1 cellular context compared by ENCODE assay signal in genomic region chr19:1601613-1602064, GRCh38.
TF ChIP-seq lines count a peak whose summit lies in the region.

No MANE protein-coding gene starts in this region.

TF ChIP-seq in GM12878, 131 proteins besides CTCF, POLR2A, EP300 and RAD21:
- TF ChIP-seq SPI1 (IDR thresholded peaks at IDR 0.05; ENCODE audit: borderline replicate concordance, insufficient read depth, low read depth, low read length) (no peak), RBBP5 (conservative IDR thresholded peaks at IDR 0.05) (no peak), FOXM1 (IDR thresholded peaks at IDR 0.05; ENCODE audit: low read depth, low read length) (no peak)
